1 cellular context compared by ENCODE assay signal in the genomic region with DNA sequence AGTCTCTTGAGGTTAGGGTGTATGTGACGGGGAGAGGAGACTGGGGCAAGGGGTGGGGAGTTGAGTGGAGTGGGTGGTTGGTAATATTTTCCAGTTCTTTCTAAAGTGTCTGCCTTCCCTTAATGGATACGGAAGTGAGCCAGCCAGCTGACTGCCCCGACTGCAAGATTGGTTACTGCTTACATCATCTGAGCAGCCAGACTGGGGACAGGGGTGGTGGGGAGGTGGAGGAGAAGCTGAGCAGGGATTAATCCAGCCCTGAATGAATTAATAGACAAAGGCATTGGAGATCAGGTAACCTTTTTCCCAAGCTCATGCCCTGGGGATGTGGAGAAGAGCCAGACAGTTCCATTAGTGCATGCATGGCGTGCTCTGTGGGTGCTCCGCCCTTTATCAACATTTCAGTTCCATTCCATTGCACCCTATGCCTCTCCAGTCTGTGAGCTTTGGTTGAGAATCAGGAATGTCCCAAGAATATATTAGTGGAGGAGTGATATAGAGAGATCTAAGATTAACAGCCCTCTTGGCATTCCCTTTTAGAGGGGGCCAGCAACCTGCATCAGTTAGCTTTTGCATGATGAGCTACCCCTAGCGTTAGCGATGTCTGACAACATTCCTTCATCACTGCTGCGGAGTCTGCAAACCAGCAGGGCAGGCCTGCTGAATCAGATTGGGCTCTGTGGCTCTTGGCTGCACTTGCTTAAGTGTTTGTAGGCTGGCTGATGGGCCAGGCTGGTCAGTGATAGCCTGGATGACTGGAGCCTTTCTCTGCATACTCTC.
TF ChIP-seq lines count a peak whose summit lies in the region.

No MANE protein-coding gene starts in this region.

TF ChIP-seq in Ishikawa, 13 proteins besides CTCF, POLR2A, EP300 and RAD21 (continued from another document):
- TF ChIP-seq, protein P1, sequence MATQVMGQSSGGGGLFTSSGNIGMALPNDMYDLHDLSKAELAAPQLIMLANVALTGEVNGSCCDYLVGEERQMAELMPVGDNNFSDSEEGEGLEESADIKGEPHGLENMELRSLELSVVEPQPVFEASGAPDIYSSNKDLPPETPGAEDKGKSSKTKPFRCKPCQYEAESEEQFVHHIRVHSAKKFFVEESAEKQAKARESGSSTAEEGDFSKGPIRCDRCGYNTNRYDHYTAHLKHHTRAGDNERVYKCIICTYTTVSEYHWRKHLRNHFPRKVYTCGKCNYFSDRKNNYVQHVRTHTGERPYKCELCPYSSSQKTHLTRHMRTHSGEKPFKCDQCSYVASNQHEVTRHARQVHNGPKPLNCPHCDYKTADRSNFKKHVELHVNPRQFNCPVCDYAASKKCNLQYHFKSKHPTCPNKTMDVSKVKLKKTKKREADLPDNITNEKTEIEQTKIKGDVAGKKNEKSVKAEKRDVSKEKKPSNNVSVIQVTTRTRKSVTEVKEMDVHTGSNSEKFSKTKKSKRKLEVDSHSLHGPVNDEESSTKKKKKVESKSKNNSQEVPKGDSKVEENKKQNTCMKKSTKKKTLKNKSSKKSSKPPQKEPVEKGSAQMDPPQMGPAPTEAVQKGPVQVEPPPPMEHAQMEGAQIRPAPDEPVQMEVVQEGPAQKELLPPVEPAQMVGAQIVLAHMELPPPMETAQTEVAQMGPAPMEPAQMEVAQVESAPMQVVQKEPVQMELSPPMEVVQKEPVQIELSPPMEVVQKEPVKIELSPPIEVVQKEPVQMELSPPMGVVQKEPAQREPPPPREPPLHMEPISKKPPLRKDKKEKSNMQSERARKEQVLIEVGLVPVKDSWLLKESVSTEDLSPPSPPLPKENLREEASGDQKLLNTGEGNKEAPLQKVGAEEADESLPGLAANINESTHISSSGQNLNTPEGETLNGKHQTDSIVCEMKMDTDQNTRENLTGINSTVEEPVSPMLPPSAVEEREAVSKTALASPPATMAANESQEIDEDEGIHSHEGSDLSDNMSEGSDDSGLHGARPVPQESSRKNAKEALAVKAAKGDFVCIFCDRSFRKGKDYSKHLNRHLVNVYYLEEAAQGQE (IDR thresholded peaks at IDR 0.05; ENCODE audit: low read depth) = no peak
- TF ChIP-seq, protein P2, sequence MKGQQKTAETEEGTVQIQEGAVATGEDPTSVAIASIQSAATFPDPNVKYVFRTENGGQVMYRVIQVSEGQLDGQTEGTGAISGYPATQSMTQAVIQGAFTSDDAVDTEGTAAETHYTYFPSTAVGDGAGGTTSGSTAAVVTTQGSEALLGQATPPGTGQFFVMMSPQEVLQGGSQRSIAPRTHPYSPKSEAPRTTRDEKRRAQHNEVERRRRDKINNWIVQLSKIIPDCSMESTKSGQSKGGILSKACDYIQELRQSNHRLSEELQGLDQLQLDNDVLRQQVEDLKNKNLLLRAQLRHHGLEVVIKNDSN (IDR thresholded peaks at IDR 0.05) = peak; percentile 45; the same call in 1 of the 2 replicates
- TF ChIP-seq CEBPB (IDR thresholded peaks at IDR 0.05) (peak; percentile 17; the same call in 1 of the 2 replicates), YY1 (IDR thresholded peaks at IDR 0.05; ENCODE audit: low read depth) (peak; percentile 59; the same call in 1 of the 2 replicates), MAX (IDR thresholded peaks at IDR 0.05) (no peak), TCF12 (IDR thresholded peaks at IDR 0.05; ENCODE audit: low read depth) (peak; percentile 82), FOXM1 (IDR thresholded peaks at IDR 0.05; ENCODE audit: borderline replicate concordance, low read depth) (peak; percentile 38; the same call in 1 of the 2 replicates)
